23 cellular contexts compared by ENCODE assay signal in the genomic region with DNA sequence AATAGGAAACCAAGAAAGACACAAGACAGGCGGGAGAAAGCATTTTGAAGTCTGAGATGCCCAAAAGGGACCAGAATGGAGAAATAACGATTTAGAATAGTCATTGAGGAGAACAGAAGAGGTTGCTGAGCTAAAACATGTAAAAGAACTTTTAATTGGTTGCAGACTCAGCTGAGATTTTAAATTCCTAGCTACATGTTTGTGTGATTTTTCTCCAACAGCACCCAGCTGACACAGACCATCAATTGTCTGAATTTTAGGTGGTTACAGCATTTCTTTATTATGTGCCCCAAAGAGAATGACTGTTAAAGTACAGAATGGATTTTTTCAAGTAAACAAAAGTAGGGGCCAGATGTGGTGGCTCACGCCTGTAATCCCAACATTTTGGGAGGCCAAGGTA. TPM values are rescaled to one million over a fixed set of nuclear protein-coding genes. Genes with fewer than 3 reads are reported as not detected.
A peak's percentile ranks its signal among the peaks of the same experiment; 100 is the strongest.
DNase-seq lines count a peak whose midpoint lies in the region; ATAC-seq and TF ChIP-seq lines count a peak whose summit lies in the region.
"Had no signal": no experiment of that assay in that cellular context is flagged by ENCODE, and none has a peak within 500 bp of the region (broad histone marks: within the 10 kb centered on the region; RNA-seq: fewer than 3 reads in every experiment).

No MANE protein-coding gene starts in this region.

- CTCF ChIA-PET in activated CD8-positive, alpha-beta memory T cell treated with anti-CD3 and anti-CD28 coated beads, Interleukin-2, amount 10 ng/mL, durations not matched to agents 7 days and 5 days (lab: Charles Lee) = no interaction called here
- CTCF ChIA-PET in CD8-positive, alpha-beta T cell (lab: Charles Lee) = no interaction called here

- no peak overlapping the region for H3K4me3 Mint-ChIP-seq in activated CD8-positive, alpha-beta memory T cell treated with anti-CD3 and anti-CD28 coated beads, Interleukin-2, amount 10 ng/mL, durations not matched to agents 7 days and 5 days
- H3K4me3 Mint-ChIP-seq in CD8-positive, alpha-beta T cell = no peak overlapping the region
- no peak overlapping the region for H3K4me3 Mint-ChIP-seq in activated T-helper 2 cell treated with anti-CD3 and anti-CD28 coated beads, Interferon-gamma antibody, Interleukin-2, Interleukin-4, amounts not matched to agents 10 μg/mL and 5 μg/mL and 100 μg/mL, durations not matched to agents 14 hours and 24 hours and 36 hours (ENCODE audit: low read depth)
- no peak overlapping the region for H3K4me3 Mint-ChIP-seq in natural killer cell
- H3K4me3 Mint-ChIP-seq: dendritic cell treated with granulocyte-macrophage colony-stimulating factor and Interleukin-4, amounts not matched to agents 40 ng/mL and 50 ng/mL, for 4 days; endodermal cell; stimulated activated naive CD8-positive, alpha-beta T cell treated with anti-CD3 and anti-CD28 coated beads, Interleukin-15, amount 100 ng/mL, for 72 hours had no signal

- H3K27ac ChIP-seq in CD8-positive, alpha-beta T cell (ENCODE audit: low read depth, low read length) = no peak overlapping the region
- H3K27ac ChIP-seq: esophagus muscularis mucosa, gastrocnemius medialis, SJSA1, thyroid gland had no signal

- H3K4me1 ChIP-seq in CD8-positive, alpha-beta T cell (ENCODE audit: insufficient read depth, low read length) = no peaks in the 10 kb centered on the region
- H3K4me1 ChIP-seq: esophagus muscularis mucosa, gastrocnemius medialis, SJSA1, thyroid gland had no signal

- peak overlapping the region; percentile 6 for H3K27ac Mint-ChIP-seq in activated CD8-positive, alpha-beta memory T cell treated with anti-CD3 and anti-CD28 coated beads, Interleukin-2, amount 10 ng/mL, durations not matched to agents 7 days and 5 days
- peak overlapping the region; percentile 79 for H3K27ac Mint-ChIP-seq in CD8-positive, alpha-beta T cell
- peak overlapping the region; percentile 54 for H3K27ac Mint-ChIP-seq in activated T-helper 2 cell treated with anti-CD3 and anti-CD28 coated beads, Interferon-gamma antibody, Interleukin-2, Interleukin-4, amounts not matched to agents 10 μg/mL and 5 μg/mL and 100 μg/mL, durations not matched to agents 14 hours and 24 hours and 36 hours
- H3K27ac Mint-ChIP-seq in natural killer cell = peak overlapping the region; percentile 40 to 67
- H3K27ac Mint-ChIP-seq: dendritic cell treated with granulocyte-macrophage colony-stimulating factor and Interleukin-4, amounts not matched to agents 40 ng/mL and 50 ng/mL, for 4 days; endodermal cell had no signal

- POLR2A ChIA-PET in CD8-positive, alpha-beta T cell (lab: Charles Lee) = no interaction called here

- H3K9me3 ChIP-seq in CD8-positive, alpha-beta T cell (ENCODE audit: low read length) = no peaks in the 10 kb centered on the region
- H3K9me3 ChIP-seq: esophagus muscularis mucosa, gastrocnemius medialis, SJSA1, thyroid gland had no signal

- no peaks in the 10 kb centered on the region for H3K27me3 ChIP-seq in CD8-positive, alpha-beta T cell (ENCODE audit: insufficient read depth, low read length)
- H3K27me3 ChIP-seq: esophagus muscularis mucosa, gastrocnemius medialis, SJSA1, thyroid gland had no signal

- H3K9me3 Mint-ChIP-seq in activated CD8-positive, alpha-beta memory T cell treated with anti-CD3 and anti-CD28 coated beads, Interleukin-2, amount 10 ng/mL, durations not matched to agents 7 days and 5 days (ENCODE audit: low read depth) = no peaks in the 10 kb centered on the region
- H3K9me3 Mint-ChIP-seq in CD8-positive, alpha-beta T cell = no peaks in the 10 kb centered on the region
- H3K9me3 Mint-ChIP-seq in activated T-helper 2 cell treated with anti-CD3 and anti-CD28 coated beads, Interferon-gamma antibody, Interleukin-2, Interleukin-4, amounts not matched to agents 10 μg/mL and 5 μg/mL and 100 μg/mL, durations not matched to agents 14 hours and 24 hours and 36 hours = no peaks in the 10 kb centered on the region
- H3K9me3 Mint-ChIP-seq in natural killer cell = no peaks in the 10 kb centered on the region
- H3K9me3 Mint-ChIP-seq: dendritic cell treated with granulocyte-macrophage colony-stimulating factor and Interleukin-4, amounts not matched to agents 40 ng/mL and 50 ng/mL, for 4 days; endodermal cell; stimulated activated naive CD8-positive, alpha-beta T cell treated with anti-CD3 and anti-CD28 coated beads, Interleukin-15, amount 100 ng/mL, for 72 hours had no signal

- no peak for ATAC-seq in activated CD8-positive, alpha-beta memory T cell treated with anti-CD3 and anti-CD28 coated beads, Interleukin-2, amount 10 ng/mL, durations not matched to agents 7 days and 5 days
- no peak for ATAC-seq in CD8-positive, alpha-beta T cell
- ATAC-seq in natural killer cell = no peak
- ATAC-seq: gastrocnemius medialis; stimulated activated naive CD8-positive, alpha-beta T cell treated with anti-CD3 and anti-CD28 coated beads, Interleukin-15, amount 100 ng/mL, for 72 hours had no signal

- no peak overlapping the region for H3K4me3 ChIP-seq in CD8-positive, alpha-beta T cell (ENCODE audit: low read depth, low read length)
- H3K4me3 ChIP-seq: esophagus muscularis mucosa, gastrocnemius medialis, SJSA1, thyroid gland had no signal

- intact Hi-C loops in CD8-positive, alpha-beta T cell (cut with DNase I, micrococcal nuclease) = no loop called here
- intact Hi-C loops in activated T-helper 2 cell treated with anti-CD3 and anti-CD28 coated beads, Interferon-gamma antibody, Interleukin-2, Interleukin-4, amounts not matched to agents 10 μg/mL and 5 μg/mL and 100 μg/mL, durations not matched to agents 14 hours and 24 hours and 36 hours (cut with micrococcal nuclease) = no loop called here
- intact Hi-C loops in natural killer cell (cut with micrococcal nuclease) = no loop called here

- no peak for TF ChIP-seq CTCF in CD8-positive, alpha-beta T cell (IDR thresholded peaks at IDR 0.05)
- no peak for TF ChIP-seq CTCF in natural killer cell (IDR thresholded peaks at IDR 0.05)

- peaks cover 63% of the 10 kb centered on the region for H3K36me3 Mint-ChIP-seq in activated CD8-positive, alpha-beta memory T cell treated with anti-CD3 and anti-CD28 coated beads, Interleukin-2, amount 10 ng/mL, durations not matched to agents 7 days and 5 days
- peaks cover 67% of the 10 kb centered on the region for H3K36me3 Mint-ChIP-seq in CD8-positive, alpha-beta T cell
- H3K36me3 Mint-ChIP-seq in activated T-helper 2 cell treated with anti-CD3 and anti-CD28 coated beads, Interferon-gamma antibody, Interleukin-2, Interleukin-4, amounts not matched to agents 10 μg/mL and 5 μg/mL and 100 μg/mL, durations not matched to agents 14 hours and 24 hours and 36 hours (ENCODE audit: low read depth) = peaks cover 70% of the 10 kb centered on the region
- H3K36me3 Mint-ChIP-seq in natural killer cell = peaks cover 22% of the 10 kb centered on the region

- no peak for DNase-seq in activated CD8-positive, alpha-beta memory T cell treated with anti-CD3 and anti-CD28 coated beads, Interleukin-2, amount 10 ng/mL, durations not matched to agents 7 days and 5 days
- DNase-seq in activated CD8-positive, alpha-beta memory T cell treated with anti-CD3 and anti-CD28 coated beads for 24 hours = no peak
- no peak for DNase-seq in CD8-positive, alpha-beta T cell
- DNase-seq in activated T-helper 2 cell treated with anti-CD3 and anti-CD28 coated beads, Interferon-gamma antibody, Interleukin-2, Interleukin-4, amounts not matched to agents 10 μg/mL and 5 μg/mL and 100 μg/mL, durations not matched to agents 14 hours and 24 hours and 36 hours (ENCODE audit: low spot score) = no peak
- DNase-seq in natural killer cell = no peak
- no peak for DNase-seq in NCI-H69 (lab: John Stamatoyannopoulos, UW)
- DNase-seq in NCI-H1092 (lab: John Stamatoyannopoulos, UW) = no peak
- no peak for DNase-seq in epidermal melanocyte (ENCODE audit: insufficient read length, low spot score)
- DNase-seq: activated CD4-positive, alpha-beta T cell treated with anti-CD3 and anti-CD28 coated beads for 1 hour; AML-193; central memory CD4-positive, alpha-beta T cell; DMS53; endodermal cell; gastrocnemius medialis; IMR-90; NCI-H1092 treated with DMSO at 0.1 percent for 48 hours; NCI-H1930; NCI-H526 treated with DMSO at 0.1 percent for 48 hours; stimulated activated naive CD8-positive, alpha-beta T cell treated with anti-CD3 and anti-CD28 coated beads, Interleukin-15, amount 100 ng/mL, for 72 hours; thyroid gland had no signal

- peaks cover 14% of the 10 kb centered on the region for H3K4me1 Mint-ChIP-seq in activated CD8-positive, alpha-beta memory T cell treated with anti-CD3 and anti-CD28 coated beads, Interleukin-2, amount 10 ng/mL, durations not matched to agents 7 days and 5 days
- H3K4me1 Mint-ChIP-seq in CD8-positive, alpha-beta T cell (ENCODE audit: low read depth) = peaks cover 25% of the 10 kb centered on the region
- peaks cover 15% of the 10 kb centered on the region for H3K4me1 Mint-ChIP-seq in activated T-helper 2 cell treated with anti-CD3 and anti-CD28 coated beads, Interferon-gamma antibody, Interleukin-2, Interleukin-4, amounts not matched to agents 10 μg/mL and 5 μg/mL and 100 μg/mL, durations not matched to agents 14 hours and 24 hours and 36 hours (ENCODE audit: low read depth)
- peaks cover 27 to 35% of the 10 kb centered on the region in 2 donors for H3K4me1 Mint-ChIP-seq in natural killer cell
- H3K4me1 Mint-ChIP-seq: endodermal cell had no signal

- no peaks in the 10 kb centered on the region for H3K27me3 Mint-ChIP-seq in activated CD8-positive, alpha-beta memory T cell treated with anti-CD3 and anti-CD28 coated beads, Interleukin-2, amount 10 ng/mL, durations not matched to agents 7 days and 5 days
- no peaks in the 10 kb centered on the region for H3K27me3 Mint-ChIP-seq in CD8-positive, alpha-beta T cell (ENCODE audit: low read depth)
- H3K27me3 Mint-ChIP-seq in activated T-helper 2 cell treated with anti-CD3 and anti-CD28 coated beads, Interferon-gamma antibody, Interleukin-2, Interleukin-4, amounts not matched to agents 10 μg/mL and 5 μg/mL and 100 μg/mL, durations not matched to agents 14 hours and 24 hours and 36 hours (ENCODE audit: low read depth) = no peaks in the 10 kb centered on the region
- H3K27me3 Mint-ChIP-seq in natural killer cell (ENCODE audit: low read depth in 2 of 2) = no peaks in the 10 kb centered on the region
- H3K27me3 Mint-ChIP-seq: dendritic cell treated with granulocyte-macrophage colony-stimulating factor and Interleukin-4, amounts not matched to agents 40 ng/mL and 50 ng/mL, for 4 days; stimulated activated naive CD8-positive, alpha-beta T cell treated with anti-CD3 and anti-CD28 coated beads, Interleukin-15, amount 100 ng/mL, for 72 hours had no signal

- H3K36me3 ChIP-seq in CD8-positive, alpha-beta T cell (ENCODE audit: insufficient read depth, low read length) = peaks cover 11% of the 10 kb centered on the region
- H3K36me3 ChIP-seq: gastrocnemius medialis, thyroid gland had no signal

RNA-seq across cellular contexts. Expression of a gene that starts 50.3 kb away (rescaled TPM):
- 10 to 100 TPM; 48.7 to 57.4 TPM for total RNA-seq in activated CD8-positive, alpha-beta memory T cell treated with anti-CD3 and anti-CD28 coated beads, Interleukin-2, amount 10 ng/mL, durations not matched to agents 7 days and 5 days
- total RNA-seq in CD8-positive, alpha-beta T cell = 10 to 100 TPM; 48.8 to 52.7 TPM
- total RNA-seq in activated T-helper 2 cell treated with anti-CD3 and anti-CD28 coated beads, Interferon-gamma antibody, Interleukin-2, Interleukin-4, amounts not matched to agents 10 μg/mL and 5 μg/mL and 100 μg/mL, durations not matched to agents 14 hours and 24 hours and 36 hours = 81.7 and 85.7 TPM in 2 replicates
- 10 to 100 TPM; 54.6 to 89.5 (median 64.6) TPM for total RNA-seq in natural killer cell

Comparison
In these comparisons a context has a peak if more than half of its experiments do, and no peak if none do; other contexts are left out.
1. H3K27ac Mint-ChIP-seq: peak in every context shown above with its lines; median percentile 79 in CD8-positive, alpha-beta T cell; 54 in activated T-helper 2 cell treated with anti-CD3 and anti-CD28 coated beads, Interferon-gamma antibody, Interleukin-2, Interleukin-4, amounts not matched to agents 10 μg/mL and 5 μg/mL and 100 μg/mL, durations not matched to agents 14 hours and 24 hours and 36 hours; 54 in natural killer cell; 6 in activated CD8-positive, alpha-beta memory T cell treated with anti-CD3 and anti-CD28 coated beads, Interleukin-2, amount 10 ng/mL, durations not matched to agents 7 days and 5 days.